In the genomic region with DNA sequence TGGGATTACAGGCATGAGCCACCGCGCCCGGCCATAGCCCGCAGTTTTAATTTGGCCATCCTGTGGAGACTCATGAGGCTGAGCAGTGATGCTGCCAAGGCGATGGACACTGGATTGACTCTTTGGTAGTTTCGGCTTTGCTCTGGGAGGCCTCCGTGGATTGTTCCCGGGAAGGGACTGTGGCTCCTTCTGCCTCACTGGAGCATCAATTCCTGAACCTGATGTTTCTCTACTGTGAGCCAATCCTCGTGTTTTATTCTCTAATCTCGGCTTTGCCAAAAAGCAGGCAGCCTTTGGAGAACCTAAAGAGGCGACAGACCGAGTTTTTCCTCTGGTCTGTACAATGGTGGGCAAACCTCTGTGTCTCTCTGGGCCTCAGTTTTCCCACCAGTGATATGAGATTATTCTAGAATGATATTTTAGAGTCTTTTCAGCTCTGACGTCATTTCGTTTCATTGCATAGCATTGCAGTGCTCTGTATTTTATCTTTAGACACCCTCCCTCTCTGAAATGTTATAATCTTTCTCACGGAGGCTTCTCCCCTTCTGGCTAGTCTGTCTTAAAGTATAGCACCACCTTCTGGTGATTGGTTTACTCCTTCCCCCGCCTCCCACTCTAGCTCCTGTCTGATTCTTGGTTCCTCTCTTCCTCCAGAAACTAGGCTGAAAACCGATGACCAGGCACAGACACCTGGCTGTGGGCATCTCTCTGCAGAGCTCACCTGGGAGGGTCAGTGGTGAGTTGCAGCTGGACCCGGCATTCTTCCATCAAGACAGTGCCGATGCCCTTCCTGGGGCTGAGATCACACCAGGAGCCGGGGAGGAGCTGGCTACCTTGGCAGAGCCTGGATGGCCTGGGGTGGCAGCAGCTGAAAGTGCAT, we compare ENCODE assay signal across 8 cellular contexts.
A peak's percentile ranks its signal among the peaks of the same experiment; 100 is the strongest.
DNase-seq lines count a peak whose midpoint lies in the region; ATAC-seq and TF ChIP-seq lines count a peak whose summit lies in the region.

No MANE protein-coding gene starts in this region.

- no peak overlapping the region for H3K4me3 Mint-ChIP-seq in nephron
- no peak overlapping the region for H3K4me3 Mint-ChIP-seq in activated CD4-positive, alpha-beta memory T cell treated with anti-CD3 and anti-CD28 coated beads for 36 hours

- peak; percentile 47 for TF ChIP-seq CTCF in GM12864 (IDR thresholded peaks at IDR 0.05; ENCODE audit: low read depth, low read length, missing control alignments)
- TF ChIP-seq CTCF in nephron (IDR thresholded peaks at IDR 0.05; ENCODE audit: unreplicated experiment in 3 of 3): peak; percentile 52 to 65 (median 62)

- POLR2A ChIA-PET in activated CD4-positive, alpha-beta memory T cell treated with anti-CD3 and anti-CD28 coated beads for 36 hours (lab: Charles Lee): no interaction called here

- ATAC-seq in HG02588 (IDR thresholded peaks at IDR 0.05; ENCODE audit: unreplicated experiment): no peak

- H3K27me3 Mint-ChIP-seq in nephron (ENCODE audit: low read depth): peaks cover 34% of the 10 kb centered on the region
- H3K27me3 Mint-ChIP-seq in activated CD4-positive, alpha-beta memory T cell treated with anti-CD3 and anti-CD28 coated beads for 36 hours: peaks cover 3% of the 10 kb centered on the region

- no peaks in the 10 kb centered on the region for H3K9me3 Mint-ChIP-seq in nephron
- no peaks in the 10 kb centered on the region for H3K9me3 Mint-ChIP-seq in activated CD4-positive, alpha-beta memory T cell treated with anti-CD3 and anti-CD28 coated beads for 36 hours

- H3K4me3 ChIP-seq in GM12864 (ENCODE audit: low read depth, low read length) (no peak overlapping the region), H7 (ENCODE audit: insufficient read depth, low read depth, low read length) (no peak overlapping the region)

- DNase-seq in GM12864 (ENCODE audit: low read depth): no peak
- peak; percentile 60 for DNase-seq in H7
- peak; percentile 21 to 49 for DNase-seq in NCI-H526 (lab: John Stamatoyannopoulos, UW)
- DNase-seq in ecto neural progenitor cell (ENCODE audit: low spot score): peak; percentile 55
- DNase-seq in T-helper 9 cell: no peak
- no peak for DNase-seq in activated CD4-positive, alpha-beta memory T cell treated with anti-CD3 and anti-CD28 coated beads for 36 hours

- H3K36me3 Mint-ChIP-seq in nephron (ENCODE audit: low read depth): no peaks in the 10 kb centered on the region
- H3K36me3 Mint-ChIP-seq in activated CD4-positive, alpha-beta memory T cell treated with anti-CD3 and anti-CD28 coated beads for 36 hours: no peaks in the 10 kb centered on the region

- peak overlapping the region in 1 of 3 experiments; percentile 12 for H3K27ac Mint-ChIP-seq in nephron
- H3K27ac Mint-ChIP-seq in activated CD4-positive, alpha-beta memory T cell treated with anti-CD3 and anti-CD28 coated beads for 36 hours: no peak overlapping the region

- H3K36me3 ChIP-seq in H7 (replicated peaks; ENCODE audit: control insufficient read depth, insufficient read depth, low read length): no peaks in the 10 kb centered on the region

- H3K27me3 ChIP-seq in H7 (ENCODE audit: control insufficient read depth, insufficient read depth, low read length): no peaks in the 10 kb centered on the region

- H3K4me1 Mint-ChIP-seq in nephron: peaks cover 9% of the 10 kb centered on the region
- no peaks in the 10 kb centered on the region for H3K4me1 Mint-ChIP-seq in activated CD4-positive, alpha-beta memory T cell treated with anti-CD3 and anti-CD28 coated beads for 36 hours (ENCODE audit: low read depth)

- intact Hi-C loops in activated CD4-positive, alpha-beta memory T cell treated with anti-CD3 and anti-CD28 coated beads for 36 hours (cut with micrococcal nuclease): loop anchor here (5.0 kb wide), 1 partner anchor 344 kb away; no protein-coding TSS in a partner anchor

- CTCF ChIA-PET in activated CD4-positive, alpha-beta memory T cell treated with anti-CD3 and anti-CD28 coated beads for 36 hours (lab: Charles Lee): interaction anchor here (0.7 to 1.6 kb wide), 3 partner anchors 188 to 342 kb away, joined by 3 to 9 read pairs (median 7); a partner anchor contains a TSS

Comparison
In these comparisons a context has a peak if more than half of its experiments do, and no peak if none do; other contexts are left out.
1. DNase-seq: peak in H7 (single experiment), NCI-H526 (2 of 2) and ecto neural progenitor cell (single experiment); none in GM12864 (single experiment), T-helper 9 cell (single experiment) and activated CD4-positive, alpha-beta memory T cell treated with anti-CD3 and anti-CD28 coated beads for 36 hours (single experiment).